ENCODE assay signal across 9 cellular contexts in the genomic region with DNA sequence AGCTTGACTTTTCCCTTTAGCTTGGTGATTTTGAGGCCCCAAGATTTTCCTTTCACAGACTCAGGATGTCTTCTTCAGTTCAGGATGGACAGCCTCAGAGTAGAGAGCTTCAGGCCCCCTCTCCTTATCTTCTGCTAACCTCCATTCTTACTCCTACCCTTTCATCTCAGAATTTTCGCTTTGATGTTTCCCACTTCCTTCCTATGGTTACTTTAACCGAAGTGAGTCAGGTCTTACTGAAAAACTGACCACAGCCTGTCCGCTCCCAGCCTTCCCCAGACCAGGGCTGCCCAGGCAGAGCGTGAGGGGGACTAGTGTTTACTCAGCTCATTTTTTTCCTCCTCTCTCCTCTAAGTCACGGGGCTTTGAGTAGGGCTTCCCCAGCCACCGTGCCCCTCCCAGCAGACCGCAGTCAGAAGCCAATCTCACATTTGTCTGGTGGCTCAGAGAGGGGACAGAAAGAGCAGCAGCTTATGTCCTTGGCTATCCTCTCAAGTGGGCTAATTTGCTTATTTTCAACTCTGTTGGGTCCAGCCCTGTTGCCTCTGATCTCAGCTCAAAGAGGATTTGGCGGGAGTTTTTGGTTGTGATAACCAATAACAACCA. TPM values are rescaled to one million over a fixed set of nuclear protein-coding genes. Genes with fewer than 3 reads are reported as not detected.
DNase-seq lines count a peak whose midpoint lies in the region; ATAC-seq and TF ChIP-seq lines count a peak whose summit lies in the region.
"Had no signal": no experiment of that assay in that cellular context is flagged by ENCODE, and none has a peak within 500 bp of the region (broad histone marks: within the 10 kb centered on the region; RNA-seq: fewer than 3 reads in every experiment).

No MANE protein-coding gene starts in this region.

- ATAC-seq in GM18499 (IDR thresholded peaks at IDR 0.05; ENCODE audit: insufficient read depth, unreplicated experiment) (peak; percentile 27), HG02885 (IDR thresholded peaks at IDR 0.05; ENCODE audit: poor library complexity, unreplicated experiment) (peak; percentile 60), GM21515 (IDR thresholded peaks at IDR 0.05; ENCODE audit: unreplicated experiment) (no peak)

- peak overlapping the region in 1 of 4 donors; percentile 31 for H3K27ac ChIP-seq in Peyer's patch
- H3K27ac ChIP-seq: VCaP had no signal

- no peak for TF ChIP-seq CTCF in Peyer's patch (IDR thresholded peaks at IDR 0.05)

- TF ChIP-seq POLR2A in Peyer's patch (IDR thresholded peaks at IDR 0.05): no peak

- H3K4me1 ChIP-seq in Peyer's patch: peaks cover 0 to 28% (median 20%) of the 10 kb centered on the region in 4 donors

- DNase-seq in Peyer's patch (peak in 2 of 3 donors; percentile 71 to 82), activated gamma-delta T cell treated with Interleukin-2 at 50 U/mL for 16 hours (peak; percentile 66), kidney glomerular epithelial cell (lab: John Stamatoyannopoulos, UW) (peak; percentile 91), COLO668 (lab: John Stamatoyannopoulos, UW; ENCODE audit: unreplicated experiment) (no peak)
- DNase-seq in stimulated activated CD8-positive, alpha-beta memory T cell treated with anti-CD3 and anti-CD28 coated beads, Interleukin-15, amount 100 ng/mL, for 4 hours (ENCODE audit: low read depth in 2 of 2): peak; percentile 51 to 59

- H3K27me3 ChIP-seq in Peyer's patch: no peaks in the 10 kb centered on the region

- H3K36me3 ChIP-seq in Peyer's patch: no peaks in the 10 kb centered on the region

- no peak overlapping the region for H3K4me3 ChIP-seq in Peyer's patch

- H3K9me3 ChIP-seq in Peyer's patch: no peaks in the 10 kb centered on the region

RNA-seq across cellular contexts. Expression of a gene that starts 4.2 kb away (rescaled TPM):
- total RNA-seq in Peyer's patch: not detected

RNA-seq across cellular contexts. Expression of a gene that starts 5.9 kb away (rescaled TPM):
- 1 to 10 TPM in 1 of 4 donors, under 1 TPM in 1, not detected in 2; 0.85 to 2.0 TPM for total RNA-seq in Peyer's patch
